Comparison of ENCODE assay signal across 17 cellular contexts in the genomic region with DNA sequence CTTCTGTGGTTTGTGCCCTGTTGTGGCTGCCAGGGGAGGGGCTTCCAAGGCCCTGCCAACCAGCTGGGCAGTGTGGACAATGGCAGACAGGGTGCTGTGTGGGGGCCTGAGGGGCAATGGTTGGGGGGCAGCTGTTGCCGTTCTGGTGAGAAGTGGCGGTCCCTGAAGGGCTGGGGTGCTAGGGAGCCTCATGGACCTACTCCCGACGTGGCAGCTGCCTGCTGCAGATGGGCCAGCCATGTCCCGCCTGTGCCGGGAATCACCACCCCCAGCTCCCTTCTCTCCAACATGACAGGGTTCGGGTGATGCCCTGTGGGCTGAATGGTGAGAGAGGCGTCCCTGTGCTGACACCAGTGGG.
DNase-seq lines count a peak whose midpoint lies in the region; ATAC-seq, FAIRE-seq and TF ChIP-seq lines count a peak whose summit lies in the region.
"Had no signal": no experiment of that assay in that cellular context is flagged by ENCODE, and none has a peak within 500 bp of the region (broad histone marks: within the 10 kb centered on the region; RNA-seq: fewer than 3 reads in every experiment).

No MANE protein-coding gene starts in this region.

- H2BK120ac ChIP-seq in H9 (ENCODE audit: low read depth, low read length, poor library complexity, severe bottlenecking): no peak overlapping the region

- H3K14ac ChIP-seq in H9 (ENCODE audit: insufficient read depth, low read length): no peak overlapping the region; the same call in 1 of the 2 replicates

- H3K23ac ChIP-seq in H9 (ENCODE audit: insufficient read length, low read depth, low read length): no peak overlapping the region

- no peaks in the 10 kb centered on the region for H3K4me1 ChIP-seq in BE2C
- no peaks in the 10 kb centered on the region for H3K4me1 ChIP-seq in H9 (ENCODE audit: insufficient read depth, low read length)
- no peaks in the 10 kb centered on the region for H3K4me1 ChIP-seq in pancreas
- H3K4me1 ChIP-seq: testis had no signal

- H3K27ac ChIP-seq in H9 (ENCODE audit: insufficient read length, low read depth, low read length) (no peak overlapping the region), pancreas (no peak overlapping the region)
- H3K27ac ChIP-seq: brain microvascular endothelial cell, RWPE1, testis had no signal

- no peak overlapping the region for H4K91ac ChIP-seq in H9 (ENCODE audit: insufficient read length, low read depth, low read length)

- H3K27ac Mint-ChIP-seq in H9 (no peak overlapping the region), glutamatergic neuron (ENCODE audit: unreplicated experiment) (no peak overlapping the region)
- H3K27ac Mint-ChIP-seq: T-cell had no signal

- H3K27me3 ChIP-seq in BE2C: no peaks in the 10 kb centered on the region
- H3K27me3 ChIP-seq in H9 (ENCODE audit: insufficient read depth, low read length): no peaks in the 10 kb centered on the region; the same call in 1 of the 2 replicates
- no peaks in the 10 kb centered on the region for H3K27me3 ChIP-seq in pancreas
- H3K27me3 ChIP-seq: brain microvascular endothelial cell, MG63, testis had no signal

- no peak overlapping the region for H2BK15ac ChIP-seq in H9 (ENCODE audit: low read depth, low read length)

- H4K5ac ChIP-seq in H9 (ENCODE audit: insufficient read length, low read depth, low read length): no peak overlapping the region

- H3K36me3 ChIP-seq in BE2C (no peaks in the 10 kb centered on the region), pancreas (no peaks in the 10 kb centered on the region)
- H3K36me3 ChIP-seq: brain microvascular endothelial cell, MG63 had no signal

- H3K9me3 Mint-ChIP-seq in H9: no peaks in the 10 kb centered on the region
- no peaks in the 10 kb centered on the region for H3K9me3 Mint-ChIP-seq in glutamatergic neuron (ENCODE audit: unreplicated experiment)
- H3K9me3 Mint-ChIP-seq: activated naive CD4-positive, alpha-beta T cell treated with anti-CD3 and anti-CD28 coated beads, Interleukin-2, amount 50 U/mL, for 72 hours; T-cell had no signal

- H2BK12ac ChIP-seq in H9 (ENCODE audit: insufficient read length, low read depth, low read length): no peak overlapping the region

- no peak for FAIRE-seq in pancreas (lab: Jason Lieb, UNC)

- no peaks in the 10 kb centered on the region for H4K20me1 ChIP-seq in H9 (ENCODE audit: control insufficient read depth, insufficient read depth, insufficient read length)

- no peak overlapping the region for H3K4me3 ChIP-seq in BE2C (ENCODE audit: low read depth, low read length)
- H3K4me3 ChIP-seq in pancreas: no peak overlapping the region
- H3K4me3 ChIP-seq: MG63, testis had no signal

- WGBS in H9 (ENCODE audit: extremely low coverage, insufficient read length, low lambda C conversion rate): no CpG with 5 or more reads among the region's 8 CpGs
- 76 to 80% methylated on average over 7 to 8 of the region's 8 CpGs for WGBS in pancreas, 2 donors

- H3K4me1 Mint-ChIP-seq in H9 (no peaks in the 10 kb centered on the region), glutamatergic neuron (ENCODE audit: low read depth, unreplicated experiment) (peaks cover 1% of the 10 kb centered on the region)

- no peak overlapping the region for H2AK5ac ChIP-seq in H9 (ENCODE audit: insufficient read length, low read length)

- TF ChIP-seq POLR2A in GM18505 (IDR thresholded peaks at IDR 0.05; ENCODE audit: borderline replicate concordance, extremely low read depth, insufficient read depth, insufficient read length): no peak

- intact Hi-C loops in pancreas (cut with DNase I): loop anchor here in 2 of 3 donors (5.0 to 10.0 kb wide), 2 partner anchors 84 to 212 kb away; no protein-coding TSS in a partner anchor

- H2BK20ac ChIP-seq in H9 (ENCODE audit: low read depth, low read length, poor library complexity, severe bottlenecking): no peak overlapping the region

- peak; percentile 1 for DNase-seq in BE2C
- DNase-seq in H9: peak; percentile 22
- DNase-seq in glutamatergic neuron: peak; percentile 18
- DNase-seq in pancreas: peak in 5 of 6 donors; percentile 1 to 55 (median 10)
- DNase-seq in A172 (ENCODE audit: low spot score): no peak
- DNase-seq in globus pallidus (ENCODE audit: low spot score): no peak
- DNase-seq: brain microvascular endothelial cell, IMR-90, MG63, NCI-H1694 treated with DMSO at 0.1 percent for 48 hours, NCI-H226, testis had no signal

- H3K27me3 Mint-ChIP-seq in H9 (ENCODE audit: low read depth): peaks cover 67% of the 10 kb centered on the region
- peaks cover 4% of the 10 kb centered on the region for H3K27me3 Mint-ChIP-seq in glutamatergic neuron (ENCODE audit: unreplicated experiment)
- H3K27me3 Mint-ChIP-seq: T-cell had no signal

- H3K9me3 ChIP-seq in BE2C (no peaks in the 10 kb centered on the region), H9 (ENCODE audit: control insufficient read depth, low read depth, low read length) (no peaks in the 10 kb centered on the region), pancreas (no peaks in the 10 kb centered on the region)
- H3K9me3 ChIP-seq: MG63, testis had no signal

- no peaks in the 10 kb centered on the region for H3K23me2 ChIP-seq in H9 (ENCODE audit: insufficient read length, low read depth, low read length, poor library complexity, severe bottlenecking)

- H3K56ac ChIP-seq in H9 (ENCODE audit: insufficient read length, low read depth, low read length): no peak overlapping the region

- no peak for TF ChIP-seq CTCF in BE2C (IDR thresholded peaks at IDR 0.05; ENCODE audit: low read depth, low read length)
- no peak for TF ChIP-seq CTCF in H9 (conservative IDR thresholded peaks at IDR 0.05)
- TF ChIP-seq CTCF in glutamatergic neuron (IDR thresholded peaks at IDR 0.05; ENCODE audit: partially characterized antibody, unreplicated experiment): no peak
- TF ChIP-seq CTCF in pancreas (IDR thresholded peaks at IDR 0.05): no peak

- H3K4ac ChIP-seq in H9 (ENCODE audit: low read depth, low read length): no peak overlapping the region

- no peak overlapping the region for H2AFZ ChIP-seq in H9 (ENCODE audit: low read length)

- H3K36me3 Mint-ChIP-seq in H9 (ENCODE audit: insufficient read depth in 1 of 3, low read depth in 3 of 3) (no peaks in the 10 kb centered on the region), glutamatergic neuron (ENCODE audit: unreplicated experiment) (peaks cover 5% of the 10 kb centered on the region)
- H3K36me3 Mint-ChIP-seq: activated naive CD4-positive, alpha-beta T cell treated with anti-CD3 and anti-CD28 coated beads, Interleukin-2, amount 50 U/mL, for 72 hours had no signal

- H3K4me2 ChIP-seq in H9 (ENCODE audit: insufficient read depth, insufficient read length, low read length): no peak overlapping the region

- no peak overlapping the region for H3T11ph ChIP-seq in H9 (ENCODE audit: low read length)

- ATAC-seq in pancreas (no peak), GM18505 (IDR thresholded peaks at IDR 0.05; ENCODE audit: unreplicated experiment) (no peak), GM21528 (IDR thresholded peaks at IDR 0.05; ENCODE audit: low FRiP score, unreplicated experiment) (no peak)
- ATAC-seq: activated naive CD4-positive, alpha-beta T cell treated with anti-CD3 and anti-CD28 coated beads, Interleukin-2, amount 50 U/mL, for 72 hours; T-cell had no signal

- no peak overlapping the region for H3K9ac ChIP-seq in H9 (ENCODE audit: extremely low read depth, insufficient read length, low read length)

- no peak overlapping the region for H3K18ac ChIP-seq in H9 (ENCODE audit: insufficient read length, low read depth, low read length)

- no peaks in the 10 kb centered on the region for H3K79me2 ChIP-seq in H9 (ENCODE audit: insufficient read depth, low read length)

- no peak overlapping the region for H4K8ac ChIP-seq in H9 (replicated peaks; ENCODE audit: insufficient read length, low read depth, low read length)

- no peaks in the 10 kb centered on the region for H3K79me1 ChIP-seq in H9 (ENCODE audit: insufficient read depth, low read depth, low read length, poor library complexity, severe bottlenecking)

- no peak overlapping the region for H2BK5ac ChIP-seq in H9 (ENCODE audit: insufficient read length, low read length)

- H3K4me3 Mint-ChIP-seq in H9: no peak overlapping the region
- H3K4me3 Mint-ChIP-seq in glutamatergic neuron (ENCODE audit: unreplicated experiment): no peak overlapping the region
- H3K4me3 Mint-ChIP-seq: T-cell had no signal

Comparison
In these comparisons a context has a peak if more than half of its experiments do, and no peak if none do; other contexts are left out.
1. DNase-seq: peak in BE2C (single experiment), H9 (single experiment), glutamatergic neuron (single experiment) and pancreas (5 of 6); none in A172 (single experiment) and globus pallidus (single experiment).